12 cellular contexts compared by ENCODE assay signal in genomic region chr17:50205931-50206505, GRCh38. TPM values are rescaled to one million over a fixed set of nuclear protein-coding genes. Genes with fewer than 3 reads are reported as not detected.
DNase-seq lines count a peak whose midpoint lies in the region; ATAC-seq, FAIRE-seq and TF ChIP-seq lines count a peak whose summit lies in the region.
"Had no signal": no experiment of that assay in that cellular context is flagged by ENCODE, and none has a peak within 500 bp of the region (broad histone marks: within the 10 kb centered on the region; RNA-seq: fewer than 3 reads in every experiment).

No MANE protein-coding gene starts in this region.

- H3K4me3 ChIP-seq in brain microvascular endothelial cell (ENCODE audit: low read depth, low read length) (no peak overlapping the region), mesodermal cell (ENCODE audit: extremely low read depth, insufficient read depth, low read length, poor library complexity, severe bottlenecking) (no peak overlapping the region), smooth muscle cell (no peak overlapping the region)

- H3K9me3 ChIP-seq in mesodermal cell (ENCODE audit: control insufficient read depth, low read length) (no peaks in the 10 kb centered on the region), smooth muscle cell (replicated peaks; ENCODE audit: low read depth) (no peaks in the 10 kb centered on the region)

- peaks cover 28% of the 10 kb centered on the region for H3F3A ChIP-seq in smooth muscle cell (ENCODE audit: low read depth)

- H3K79me2 ChIP-seq in smooth muscle cell (ENCODE audit: low read depth) = peaks cover 26% of the 10 kb centered on the region

- 80 to 93% methylated on average over 2 to 3 of the region's 7 CpGs for WGBS in mesodermal cell (ENCODE audit: insufficient coverage in 2 of 2), 2 experiments
- 77% methylated on average over 7 of the region's 7 CpGs for WGBS in smooth muscle cell (ENCODE audit: low lambda C conversion rate)

- peaks cover 4% of the 10 kb centered on the region for H4K20me1 ChIP-seq in smooth muscle cell (ENCODE audit: low read depth)

- H3K27ac ChIP-seq in brain microvascular endothelial cell = peak overlapping the region; percentile 50
- H3K27ac ChIP-seq in mesodermal cell (ENCODE audit: low read depth, low read length, severe bottlenecking) = peak overlapping the region; percentile 83
- H3K27ac ChIP-seq in smooth muscle cell (ENCODE audit: low read depth) = peak overlapping the region; percentile 99

- TF ChIP-seq CTCF in brain microvascular endothelial cell (IDR thresholded peaks at IDR 0.05; ENCODE audit: low read depth, low read length, missing control alignments) = no peak
- no peak for TF ChIP-seq CTCF in smooth muscle cell (IDR thresholded peaks at IDR 0.05; ENCODE audit: borderline replicate concordance, insufficient read depth, poor library complexity, severe bottlenecking)

- ATAC-seq in left lobe of liver (no peak), GM18907 (IDR thresholded peaks at IDR 0.05; ENCODE audit: unreplicated experiment) (no peak)
- ATAC-seq: naive thymus-derived CD4-positive, alpha-beta T cell had no signal

- DNase-seq in GM12892 (ENCODE audit: insufficient read length) (peak; percentile 7), brain microvascular endothelial cell (no peak), smooth muscle cell (lab: John Stamatoyannopoulos, UW; ENCODE audit: unreplicated experiment) (no peak), left lobe of liver (ENCODE audit: low spot score) (no peak), dermis blood vessel endothelial cell (no peak), ureter (ENCODE audit: low spot score) (no peak)
- DNase-seq: amniotic stem cell; DMS79 treated with DMSO at 0.1 percent for 48 hours; naive thymus-derived CD4-positive, alpha-beta T cell; NCI-H1048 had no signal

- H2AFZ ChIP-seq in smooth muscle cell (ENCODE audit: low read depth) = no peak overlapping the region

- H3K27me3 ChIP-seq in brain microvascular endothelial cell (replicated peaks) = no peaks in the 10 kb centered on the region
- no peaks in the 10 kb centered on the region for H3K27me3 ChIP-seq in smooth muscle cell (ENCODE audit: low read depth)

- FAIRE-seq in GM12892 (lab: Jason Lieb, UNC) = no peak

- H3K4me1 ChIP-seq in mesodermal cell (ENCODE audit: control insufficient read depth, insufficient read depth, low read length, poor library complexity, severe bottlenecking) = peaks cover 82% of the 10 kb centered on the region
- H3K4me1 ChIP-seq in smooth muscle cell (ENCODE audit: low read depth) = peaks cover 57% of the 10 kb centered on the region

- H3K36me3 ChIP-seq in brain microvascular endothelial cell (replicated peaks) (peaks cover 4% of the 10 kb centered on the region), mesodermal cell (ENCODE audit: control insufficient read depth, insufficient read depth, low read length) (no peaks in the 10 kb centered on the region), smooth muscle cell (ENCODE audit: low read depth) (no peaks in the 10 kb centered on the region)

- H3K4me2 ChIP-seq in smooth muscle cell = peak overlapping the region; percentile 99

- TF ChIP-seq POLR2A in GM12892 (IDR thresholded peaks at IDR 0.05; ENCODE audit: low read depth, low read length) = no peak

- H3K9ac ChIP-seq in smooth muscle cell (ENCODE audit: low read depth) = peak overlapping the region; percentile 61

- in situ Hi-C loops in brain microvascular endothelial cell (cut with HindIII; ENCODE audit: low pct_ligation_motif_present, low sequenced_read_pairs) = no loop called here

RNA-seq across cellular contexts. Expression of gene COL1A1, which starts 4.6 kb away (rescaled TPM):
- 4.8 TPM for polyA plus RNA-seq in GM12892 (2012; ENCODE audit: missing spikeins)
- 852 TPM for polyA plus RNA-seq in mesodermal cell (2013, experiment 1 of 2)
- 735 TPM for polyA plus RNA-seq in mesodermal cell (2013, experiment 2 of 2)
- total RNA-seq in smooth muscle cell (3,848 and 4,141 TPM in 2 replicates), left lobe of liver (19.3 TPM), dermis blood vessel endothelial cell (4.2 and 12.6 TPM in 2 replicates), ureter (331 TPM)
- 18,306 and 25,649 TPM in 2 replicates for polyA plus RNA-seq in smooth muscle cell
- polyA plus RNA-seq: naive thymus-derived CD4-positive, alpha-beta T cell had no signal

RNA-seq across cellular contexts. Expression of gene SGCA, which starts 40.2 kb away (rescaled TPM):
- 0.68 TPM for polyA plus RNA-seq in GM12892 (2012; ENCODE audit: missing spikeins)
- polyA plus RNA-seq in mesodermal cell (2013, experiment 1 of 2) = 2.4 TPM
- 1.3 TPM for polyA plus RNA-seq in mesodermal cell (2013, experiment 2 of 2)
- 0.99 TPM in 1 of 2 replicates, not detected in the other for total RNA-seq in smooth muscle cell
- polyA plus RNA-seq in smooth muscle cell = 1.4 and 2.1 TPM in 2 replicates
- total RNA-seq in left lobe of liver = 1.0 TPM
- not detected in 2 replicates for total RNA-seq in dermis blood vessel endothelial cell
- 16.9 TPM for total RNA-seq in ureter
- polyA plus RNA-seq: naive thymus-derived CD4-positive, alpha-beta T cell had no signal

RNA-seq across cellular contexts. Expression of gene PPP1R9B, which starts 55.5 kb away (rescaled TPM):
- polyA plus RNA-seq in GM12892 (2012; ENCODE audit: missing spikeins) = 32.1 TPM
- polyA plus RNA-seq in mesodermal cell (2013, experiment 1 of 2) = 45.5 TPM
- polyA plus RNA-seq in mesodermal cell (2013, experiment 2 of 2) = 36.7 TPM
- total RNA-seq in smooth muscle cell = 20.8 and 21.8 TPM in 2 replicates
- polyA plus RNA-seq in smooth muscle cell = 6.7 and 10.2 TPM in 2 replicates
- 18.1 TPM for total RNA-seq in left lobe of liver
- total RNA-seq in dermis blood vessel endothelial cell = 35.2 and 45.8 TPM in 2 replicates
- total RNA-seq in ureter = 38.4 TPM

Comparison
In these comparisons a context has a peak if more than half of its experiments do, and no peak if none do; other contexts are left out.
1. RNA of gene COL1A1, which starts 4.6 kb away (total RNA-seq): 3,848 to 4,141 TPM in smooth muscle cell and 331 TPM in ureter (single experiment); 19.3 TPM in left lobe of liver (single experiment) and 4.2 to 12.6 TPM in dermis blood vessel endothelial cell; every median in the first group is over 10 times any median in the second.
2. Peak in every context shown above with its lines, with median percentiles within 50 percentile points of each other: H3K27ac ChIP-seq.